Comparison of ENCODE assay signal across 20 cellular contexts in genomic region chr4:83071116-83071515, GRCh38. TPM values are rescaled to one million over a fixed set of nuclear protein-coding genes. Genes with fewer than 3 reads are reported as not detected.
DNase-seq lines count a peak whose midpoint lies in the region; ATAC-seq lines count a peak whose summit lies in the region.
"Had no signal": no experiment of that assay in that cellular context is flagged by ENCODE, and none has a peak within 500 bp of the region (broad histone marks: within the 10 kb centered on the region; RNA-seq: fewer than 3 reads in every experiment).

No MANE protein-coding gene starts in this region.

- no peaks in the 10 kb centered on the region for H3K27me3 Mint-ChIP-seq in activated naive CD8-positive, alpha-beta T cell
- H3K27me3 Mint-ChIP-seq in activated naive CD8-positive, alpha-beta T cell treated with anti-CD3 and anti-CD28 coated beads for 36 hours = no peaks in the 10 kb centered on the region
- no peaks in the 10 kb centered on the region for H3K27me3 Mint-ChIP-seq in stimulated activated naive B cell treated with anti-CD40 and anti-IgM and Interleukin-4, amounts not matched to agents 10 μg/mL and 1 μg/mL and 100 μg/mL, for 72 hours

- no peak overlapping the region for H3K4me3 ChIP-seq in adipocyte (ENCODE audit: low read length)
- H3K4me3 ChIP-seq: left ventricle myocardium inferior, SJSA1, upper lobe of left lung had no signal

- ATAC-seq in stimulated activated naive B cell treated with anti-CD40 and anti-IgM and Interleukin-4, amounts not matched to agents 10 μg/mL and 1 μg/mL and 100 μg/mL, for 72 hours (replicated peaks) = no peak
- no peak for ATAC-seq in HG02970 (IDR thresholded peaks at IDR 0.05; ENCODE audit: low FRiP score, unreplicated experiment)
- ATAC-seq: activated CD4-positive, CD25-positive, alpha-beta regulatory T cell treated with anti-CD3 and anti-CD28 coated beads, Interleukin-2, amount 50 U/mL, for 24 hours; sciatic nerve had no signal

- peak overlapping the region; percentile 42 for H3K27ac Mint-ChIP-seq in activated naive CD8-positive, alpha-beta T cell
- H3K27ac Mint-ChIP-seq in activated naive CD8-positive, alpha-beta T cell treated with anti-CD3 and anti-CD28 coated beads for 36 hours = no peak overlapping the region
- peak overlapping the region; percentile 69 for H3K27ac Mint-ChIP-seq in stimulated activated naive B cell treated with anti-CD40 and anti-IgM and Interleukin-4, amounts not matched to agents 10 μg/mL and 1 μg/mL and 100 μg/mL, for 72 hours
- H3K27ac Mint-ChIP-seq: activated T-helper 2 cell treated with anti-CD3 and anti-CD28 coated beads, Interferon-gamma antibody, Interleukin-2, Interleukin-4, amounts not matched to agents 10 μg/mL and 5 μg/mL and 100 μg/mL, durations not matched to agents 14 hours and 24 hours and 36 hours had no signal

- no peak for DNase-seq in activated naive CD8-positive, alpha-beta T cell treated with anti-CD3 and anti-CD28 coated beads for 36 hours
- DNase-seq in adipocyte (ENCODE audit: low read depth) (peak; percentile 15), fibroblast of the conjunctiva (ENCODE audit: low read depth) (peak; percentile 22), inferior parietal cortex (ENCODE audit: extremely low spot score) (no peak), NCI-H1092 treated with DMSO at 0.1 percent for 48 hours (lab: John Stamatoyannopoulos, UW) (no peak)
- no peak for DNase-seq in stimulated activated naive B cell treated with anti-CD40 and anti-IgM and Interleukin-4, amounts not matched to agents 10 μg/mL and 1 μg/mL and 100 μg/mL, for 72 hours
- DNase-seq: ACHN; amygdala; left ventricle myocardium inferior; NCI-H2029; NCI-H524; stimulated activated CD4-positive, alpha-beta T cell treated with anti-CD3 and anti-CD28 coated beads, Interleukin-1b, Interleukin-23, amount 100 ng/mL, for 48 hours; upper lobe of left lung had no signal

- H3K36me3 ChIP-seq in adipocyte (ENCODE audit: control insufficient read depth, insufficient read depth, low read length, severe bottlenecking) = peaks cover 52% of the 10 kb centered on the region

- no peak overlapping the region for H3K4me3 Mint-ChIP-seq in activated naive CD8-positive, alpha-beta T cell
- no peak overlapping the region for H3K4me3 Mint-ChIP-seq in activated naive CD8-positive, alpha-beta T cell treated with anti-CD3 and anti-CD28 coated beads for 36 hours
- no peak overlapping the region for H3K4me3 Mint-ChIP-seq in stimulated activated naive B cell treated with anti-CD40 and anti-IgM and Interleukin-4, amounts not matched to agents 10 μg/mL and 1 μg/mL and 100 μg/mL, for 72 hours

- H3K4me1 ChIP-seq in adipocyte (ENCODE audit: control insufficient read depth, insufficient read depth, low read length) = peaks cover 15% of the 10 kb centered on the region
- H3K4me1 ChIP-seq: left ventricle myocardium inferior, upper lobe of left lung had no signal

- peaks cover 8% of the 10 kb centered on the region for H3K4me1 Mint-ChIP-seq in activated naive CD8-positive, alpha-beta T cell (ENCODE audit: low read depth)
- peaks cover 14% of the 10 kb centered on the region for H3K4me1 Mint-ChIP-seq in activated naive CD8-positive, alpha-beta T cell treated with anti-CD3 and anti-CD28 coated beads for 36 hours
- peaks cover 8 to 23% of the 10 kb centered on the region in 2 donors for H3K4me1 Mint-ChIP-seq in stimulated activated naive B cell treated with anti-CD40 and anti-IgM and Interleukin-4, amounts not matched to agents 10 μg/mL and 1 μg/mL and 100 μg/mL, for 72 hours

- no peaks in the 10 kb centered on the region for H3K9me3 ChIP-seq in adipocyte (ENCODE audit: control insufficient read depth, low read length)
- H3K9me3 ChIP-seq: left ventricle myocardium inferior, SJSA1, upper lobe of left lung had no signal

- H3K9ac ChIP-seq in adipocyte (ENCODE audit: low read length) = no peak overlapping the region

- H3K9me3 Mint-ChIP-seq in activated naive CD8-positive, alpha-beta T cell (ENCODE audit: low read depth) = no peaks in the 10 kb centered on the region
- H3K9me3 Mint-ChIP-seq in activated naive CD8-positive, alpha-beta T cell treated with anti-CD3 and anti-CD28 coated beads for 36 hours = no peaks in the 10 kb centered on the region
- no peaks in the 10 kb centered on the region for H3K9me3 Mint-ChIP-seq in stimulated activated naive B cell treated with anti-CD40 and anti-IgM and Interleukin-4, amounts not matched to agents 10 μg/mL and 1 μg/mL and 100 μg/mL, for 72 hours
- H3K9me3 Mint-ChIP-seq: activated T-helper 2 cell treated with anti-CD3 and anti-CD28 coated beads, Interferon-gamma antibody, Interleukin-2, Interleukin-4, amounts not matched to agents 10 μg/mL and 5 μg/mL and 100 μg/mL, durations not matched to agents 14 hours and 24 hours and 36 hours had no signal

- H3K36me3 Mint-ChIP-seq in activated naive CD8-positive, alpha-beta T cell = peaks cover 9% of the 10 kb centered on the region
- peaks cover 16% of the 10 kb centered on the region for H3K36me3 Mint-ChIP-seq in activated naive CD8-positive, alpha-beta T cell treated with anti-CD3 and anti-CD28 coated beads for 36 hours
- H3K36me3 Mint-ChIP-seq in stimulated activated naive B cell treated with anti-CD40 and anti-IgM and Interleukin-4, amounts not matched to agents 10 μg/mL and 1 μg/mL and 100 μg/mL, for 72 hours = peaks cover 32 to 42% of the 10 kb centered on the region in 2 donors

- no peaks in the 10 kb centered on the region for H3K27me3 ChIP-seq in adipocyte (replicated peaks; ENCODE audit: control insufficient read depth, insufficient read depth, low read length)
- H3K27me3 ChIP-seq: SJSA1, upper lobe of left lung had no signal

RNA-seq across cellular contexts. Expression of gene COPS4, which starts 36.1 kb away (rescaled TPM):
- total RNA-seq in activated naive CD8-positive, alpha-beta T cell treated with anti-CD3 and anti-CD28 coated beads for 36 hours = 10 to 100 TPM; 42.6 to 43.9 TPM

RNA-seq across cellular contexts. Expression of gene PLAC8, which starts 43.4 kb away (rescaled TPM):
- 100 to 1,000 TPM; 132 to 140 TPM for total RNA-seq in activated naive CD8-positive, alpha-beta T cell treated with anti-CD3 and anti-CD28 coated beads for 36 hours
- total RNA-seq: chondrocyte had no signal

Comparison
In these comparisons a context has a peak if more than half of its experiments do, and no peak if none do; other contexts are left out.
1. DNase-seq: peak in adipocyte (single experiment) and fibroblast of the conjunctiva (single experiment); none in activated naive CD8-positive, alpha-beta T cell treated with anti-CD3 and anti-CD28 coated beads for 36 hours (single experiment), stimulated activated naive B cell treated with anti-CD40 and anti-IgM and Interleukin-4, amounts not matched to agents 10 μg/mL and 1 μg/mL and 100 μg/mL, for 72 hours (single experiment), inferior parietal cortex (single experiment) and NCI-H1092 treated with DMSO at 0.1 percent for 48 hours (single experiment).